17 cellular contexts compared by ENCODE assay signal in the genomic region with DNA sequence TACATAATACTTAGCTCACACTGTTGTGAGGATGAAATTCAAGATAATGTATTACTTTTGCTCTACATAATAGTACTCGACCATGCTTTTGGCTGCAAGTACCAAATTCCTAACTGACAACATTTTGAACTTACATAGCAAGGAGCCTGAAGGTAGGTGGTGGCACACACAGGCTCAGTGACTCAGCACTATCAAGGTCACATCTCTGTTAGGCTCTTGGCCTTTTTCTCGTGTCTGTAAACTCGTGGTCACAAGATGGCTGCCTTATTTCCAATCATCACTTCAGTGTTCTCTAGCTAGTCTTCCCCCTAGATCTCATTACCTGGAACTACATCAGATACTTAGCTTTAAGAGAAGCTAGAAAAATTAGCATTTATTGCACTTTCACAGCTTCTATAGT.
DNase-seq lines count a peak whose midpoint lies in the region; ATAC-seq, FAIRE-seq and TF ChIP-seq lines count a peak whose summit lies in the region.
"Had no signal": no experiment of that assay in that cellular context is flagged by ENCODE, and none has a peak within 500 bp of the region (broad histone marks: within the 10 kb centered on the region; RNA-seq: fewer than 3 reads in every experiment).

No MANE protein-coding gene starts in this region.

- H3K23ac ChIP-seq in H9 (ENCODE audit: insufficient read length, low read depth, low read length) = no peak overlapping the region

- H4K91ac ChIP-seq in H9 (ENCODE audit: insufficient read length, low read depth, low read length) = no peak overlapping the region

- H3F3A ChIP-seq in PC-3 (ENCODE audit: low read length, unreplicated experiment) = no peaks in the 10 kb centered on the region

- BruUV-seq in PC-3 (replicated peaks; lab: Mats Ljungman, UMichigan) = no TSS peak

- FAIRE-seq in GM19239 (lab: Jason Lieb, UNC) = peak; percentile 49
- FAIRE-seq: A204.1, G401.6, GM12891, HTR-8/SVneo had no signal

- H4K8ac ChIP-seq in H9 (replicated peaks; ENCODE audit: insufficient read length, low read depth, low read length) = no peak overlapping the region

- ATAC-seq in PC-3 (no peak), HG02642 (IDR thresholded peaks at IDR 0.05; ENCODE audit: poor library complexity, unreplicated experiment) (no peak), HG02588 (IDR thresholded peaks at IDR 0.05; ENCODE audit: unreplicated experiment) (no peak)

- no peaks in the 10 kb centered on the region for H3K4me1 Mint-ChIP-seq in H9
- no peaks in the 10 kb centered on the region for H3K4me1 Mint-ChIP-seq in endodermal cell
- H3K4me1 Mint-ChIP-seq: B cell; CD4-positive, alpha-beta memory T cell had no signal

- H3K27ac ChIP-seq in H9 (ENCODE audit: insufficient read length, low read depth, low read length) = no peak overlapping the region
- no peak overlapping the region for H3K27ac ChIP-seq in PC-3 (ENCODE audit: low read length)
- H3K27ac ChIP-seq in endodermal cell (ENCODE audit: low read depth, low read length) = no peak overlapping the region

- no peaks in the 10 kb centered on the region for H3K79me2 ChIP-seq in H9 (ENCODE audit: insufficient read depth, low read length)
- H3K79me2 ChIP-seq in PC-3 (ENCODE audit: low read length) = no peaks in the 10 kb centered on the region

- H4K20me1 ChIP-seq in H9 (ENCODE audit: control insufficient read depth, insufficient read depth, insufficient read length) (no peaks in the 10 kb centered on the region), PC-3 (ENCODE audit: low read length) (no peaks in the 10 kb centered on the region)

- no peak overlapping the region for H2AFZ ChIP-seq in H9 (ENCODE audit: low read length)
- H2AFZ ChIP-seq in PC-3 (ENCODE audit: low read length) = peak overlapping the region; percentile 34; the same call in 1 of the 2 replicates

- no peaks in the 10 kb centered on the region for H3K23me2 ChIP-seq in H9 (ENCODE audit: insufficient read length, low read depth, low read length, poor library complexity, severe bottlenecking)

- H3K9me3 Mint-ChIP-seq in H9 = no peaks in the 10 kb centered on the region
- no peaks in the 10 kb centered on the region for H3K9me3 Mint-ChIP-seq in endodermal cell

- H3K27me3 ChIP-seq in H9 (ENCODE audit: insufficient read depth, low read length) = no peaks in the 10 kb centered on the region
- H3K27me3 ChIP-seq in PC-3 (ENCODE audit: low read length) = no peaks in the 10 kb centered on the region
- no peaks in the 10 kb centered on the region for H3K27me3 ChIP-seq in endodermal cell (ENCODE audit: control insufficient read depth, insufficient read depth, low read length, poor library complexity, severe bottlenecking)

- H3K9ac ChIP-seq in H9 (ENCODE audit: extremely low read depth, insufficient read length, low read length) = no peak overlapping the region
- H3K9ac ChIP-seq in PC-3 (ENCODE audit: low read length) = no peak overlapping the region
- no peak overlapping the region for H3K9ac ChIP-seq in endodermal cell (ENCODE audit: extremely low read depth, low read length, poor library complexity, severe bottlenecking)

- POLR2A ChIA-PET in PC-3 (lab: Charles Lee; ENCODE audit: unreplicated experiment) = no interaction called here

- H3T11ph ChIP-seq in H9 (ENCODE audit: low read length) = no peak overlapping the region

- H3K36me3 ChIP-seq in PC-3 (ENCODE audit: low read depth, low read length) (no peaks in the 10 kb centered on the region), endodermal cell (ENCODE audit: control insufficient read depth, insufficient read depth, low read length) (no peaks in the 10 kb centered on the region)

- no peak overlapping the region for H2BK12ac ChIP-seq in H9 (ENCODE audit: insufficient read length, low read depth, low read length)

- no peaks in the 10 kb centered on the region for H3K9me2 ChIP-seq in PC-3 (replicated peaks; ENCODE audit: low read length)

- no peaks in the 10 kb centered on the region for H3K79me1 ChIP-seq in H9 (ENCODE audit: insufficient read depth, low read depth, low read length, poor library complexity, severe bottlenecking)

- no peak overlapping the region for H3K56ac ChIP-seq in H9 (ENCODE audit: insufficient read length, low read depth, low read length)

- H2AK5ac ChIP-seq in H9 (ENCODE audit: insufficient read length, low read length) = no peak overlapping the region

- intact Hi-C loops in PC-3 (cut with micrococcal nuclease) = no loop called here

- in situ Hi-C loops in GM13977 (cut with MboI; ENCODE audit: low pct_unique_long_range_greater_than_20kb, low sequenced_read_pairs, unreplicated experiment) = no loop called here

- no CpG with 5 or more reads among the region's 3 CpGs for WGBS in H9 (ENCODE audit: extremely low coverage, insufficient read length, low lambda C conversion rate)
- WGBS in endodermal cell (ENCODE audit: insufficient coverage in 1 of 2, insufficient read length in 1 of 2), 2 experiments = 94 to 100% methylated on average over 3 of the region's 3 CpGs

- no peak overlapping the region for H3K4ac ChIP-seq in H9 (ENCODE audit: low read depth, low read length)

- CTCF ChIA-PET in PC-3 (lab: Charles Lee) = no interaction called here

- no peak overlapping the region for H3K27ac Mint-ChIP-seq in H9
- no peak overlapping the region for H3K27ac Mint-ChIP-seq in endodermal cell
- H3K27ac Mint-ChIP-seq: B cell; CD4-positive, alpha-beta memory T cell had no signal

- no peak for DNase-seq in GM19239 (ENCODE audit: insufficient read length, low spot score)
- DNase-seq in H9 = no peak
- no peak for DNase-seq in PC-3
- no peak for DNase-seq in endodermal cell
- no peak for DNase-seq in GM13977 (ENCODE audit: low spot score)
- DNase-seq: C1 segment of cervical spinal cord; CD4-positive, alpha-beta memory T cell; DMS153; DMS79 treated with DMSO at 0.1 percent for 48 hours; EL had no signal

- H3K4me2 ChIP-seq in H9 (ENCODE audit: insufficient read depth, insufficient read length, low read length) (no peak overlapping the region), PC-3 (ENCODE audit: low read length) (no peak overlapping the region)

- H2BK5ac ChIP-seq in H9 (ENCODE audit: insufficient read length, low read length) = no peak overlapping the region

- no peak overlapping the region for H2BK120ac ChIP-seq in H9 (ENCODE audit: low read depth, low read length, poor library complexity, severe bottlenecking)

- no peaks in the 10 kb centered on the region for H3K4me1 ChIP-seq in H9 (ENCODE audit: insufficient read depth, low read length)
- H3K4me1 ChIP-seq in PC-3 (ENCODE audit: insufficient read depth, low read length) = no peaks in the 10 kb centered on the region
- H3K4me1 ChIP-seq in endodermal cell (ENCODE audit: control insufficient read depth, insufficient read depth, low read length) = no peaks in the 10 kb centered on the region

- peak overlapping the region; percentile 21 for H3K18ac ChIP-seq in H9 (ENCODE audit: insufficient read length, low read depth, low read length)

- H4K5ac ChIP-seq in H9 (ENCODE audit: insufficient read length, low read depth, low read length) = no peak overlapping the region

- H3K9me3 ChIP-seq in H9 (ENCODE audit: control insufficient read depth, low read depth, low read length) (no peaks in the 10 kb centered on the region), PC-3 (ENCODE audit: low read length) (no peaks in the 10 kb centered on the region), endodermal cell (ENCODE audit: control insufficient read depth, low read length) (no peaks in the 10 kb centered on the region)

- no peaks in the 10 kb centered on the region for H3K27me3 Mint-ChIP-seq in H9 (ENCODE audit: low read depth)
- no peaks in the 10 kb centered on the region for H3K27me3 Mint-ChIP-seq in endodermal cell (ENCODE audit: insufficient read depth)
- H3K27me3 Mint-ChIP-seq: CD4-positive, alpha-beta memory T cell had no signal

- H2BK20ac ChIP-seq in H9 (ENCODE audit: low read depth, low read length, poor library complexity, severe bottlenecking) = no peak overlapping the region

- H3K4me3 ChIP-seq in PC-3 (ENCODE audit: low read length) (no peak overlapping the region), endodermal cell (ENCODE audit: low read length) (no peak overlapping the region)

- H3K4me3 Mint-ChIP-seq in H9 (no peak overlapping the region), endodermal cell (no peak overlapping the region)
- H3K4me3 Mint-ChIP-seq: B cell; CD4-positive, alpha-beta memory T cell had no signal

- H2BK15ac ChIP-seq in H9 (ENCODE audit: low read depth, low read length) = no peak overlapping the region

- no peak overlapping the region for H3K14ac ChIP-seq in H9 (ENCODE audit: insufficient read depth, low read length)

- TF ChIP-seq CTCF in H9 (conservative IDR thresholded peaks at IDR 0.05) = no peak
- TF ChIP-seq CTCF in PC-3 (conservative IDR thresholded peaks at IDR 0.05; ENCODE audit: low read depth, low read length) = no peak
- peak; percentile 21 for TF ChIP-seq CTCF in endodermal cell (conservative IDR thresholded peaks at IDR 0.05)
- TF ChIP-seq CTCF in GM13977 (IDR thresholded peaks at IDR 0.05; ENCODE audit: extremely low read depth, insufficient read depth, missing control alignments) = no peak

- H3K36me3 Mint-ChIP-seq in H9 (ENCODE audit: insufficient read depth in 1 of 3, low read depth in 3 of 3) (no peaks in the 10 kb centered on the region), endodermal cell (ENCODE audit: low read depth) (no peaks in the 10 kb centered on the region)
- H3K36me3 Mint-ChIP-seq: CD4-positive, alpha-beta memory T cell had no signal
